Comparison of ENCODE assay signal across 17 cellular contexts in genomic region chr11:24233041-24233440, GRCh38.
A peak's percentile ranks its signal among the peaks of the same experiment; 100 is the strongest.
DNase-seq lines count a peak whose midpoint lies in the region; ATAC-seq and TF ChIP-seq lines count a peak whose summit lies in the region.
"Had no signal": no experiment of that assay in that cellular context is flagged by ENCODE, and none has a peak within 500 bp of the region (broad histone marks: within the 10 kb centered on the region; RNA-seq: fewer than 3 reads in every experiment).

No MANE protein-coding gene starts in this region.

- H3K4me2 ChIP-seq in DND-41 (ENCODE audit: insufficient read depth, low read length) (no peak overlapping the region), KMS-11 (peak overlapping the region; percentile 10; the same call in 1 of the 2 replicates), PC-3 (ENCODE audit: low read length) (no peak overlapping the region), GM23248 (ENCODE audit: unreplicated experiment) (no peak overlapping the region)
- H3K4me2 ChIP-seq: A549 had no signal

- no peaks in the 10 kb centered on the region for H3K36me3 ChIP-seq in DND-41 (ENCODE audit: insufficient read depth, low read length)
- H3K36me3 ChIP-seq in KMS-11 (ENCODE audit: insufficient read depth), result no peaks in the 10 kb centered on the region
- no peaks in the 10 kb centered on the region for H3K36me3 ChIP-seq in PC-3 (ENCODE audit: low read depth, low read length)
- H3K36me3 ChIP-seq in GM23248 (ENCODE audit: low read depth), result no peaks in the 10 kb centered on the region

- H3K4me1 ChIP-seq in DND-41 (ENCODE audit: insufficient read depth, low read length), result no peaks in the 10 kb centered on the region
- peaks cover 22% of the 10 kb centered on the region for H3K4me1 ChIP-seq in KMS-11 (ENCODE audit: low read depth, poor library complexity, severe bottlenecking)
- H3K4me1 ChIP-seq in PC-3 (ENCODE audit: insufficient read depth, low read length), result no peaks in the 10 kb centered on the region
- no peaks in the 10 kb centered on the region for H3K4me1 ChIP-seq in GM23248 (ENCODE audit: insufficient read depth)
- H3K4me1 ChIP-seq: A549 had no signal

- no peaks in the 10 kb centered on the region for H4K20me1 ChIP-seq in DND-41 (ENCODE audit: insufficient read depth, low read length)
- H4K20me1 ChIP-seq in KMS-11 (ENCODE audit: insufficient read depth), result no peaks in the 10 kb centered on the region
- H4K20me1 ChIP-seq in PC-3 (ENCODE audit: low read length), result no peaks in the 10 kb centered on the region
- H4K20me1 ChIP-seq in GM23248 (ENCODE audit: insufficient read depth), result no peaks in the 10 kb centered on the region

- DNase-seq in DND-41 (no peak), SW480 (ENCODE audit: low spot score) (peak; percentile 2), iris pigment epithelial cell (ENCODE audit: low read depth) (peak; percentile 45), PC-3 (no peak), GM23248 (no peak), CD1c-positive myeloid dendritic cell (ENCODE audit: extremely low spot score) (no peak)
- DNase-seq: NCI-H1105; NCI-H2107; NCI-H510A; NK-92 treated with Interleukin-12 subunit alpha and Interleukin-12 subunit beta, amount 100 ng/mL, for 24 hours; T-cell had no signal

- WGBS in GM23248 (ENCODE audit: low coverage in 1 of 2, low lambda C conversion rate in 2 of 2, missing lambda C conversion rate in 2 of 2), 2 experiments, result 42 to 53% methylated on average over 1 of the region's 1 CpG

- no peaks in the 10 kb centered on the region for H3K9me3 ChIP-seq in DND-41 (ENCODE audit: insufficient read depth, low read length, severe bottlenecking)
- H3K9me3 ChIP-seq in PC-3 (ENCODE audit: low read length), result no peaks in the 10 kb centered on the region
- H3K9me3 ChIP-seq in GM23248 (ENCODE audit: low read depth), result no peaks in the 10 kb centered on the region
- H3K9me3 ChIP-seq: A549 had no signal

- intact Hi-C loops in PC-3 (cut with micrococcal nuclease), result loop anchor here (10.0 kb wide), 1 partner anchor 1358 kb away; no protein-coding TSS in a partner anchor

- H3K9me2 ChIP-seq in PC-3 (replicated peaks; ENCODE audit: low read length) (no peaks in the 10 kb centered on the region), GM23248 (ENCODE audit: insufficient read depth) (no peaks in the 10 kb centered on the region)

- H3K79me2 ChIP-seq in DND-41 (ENCODE audit: insufficient read depth, low read length), result no peaks in the 10 kb centered on the region
- H3K79me2 ChIP-seq in KMS-11 (ENCODE audit: insufficient read depth, low read depth), result no peaks in the 10 kb centered on the region
- H3K79me2 ChIP-seq in PC-3 (ENCODE audit: low read length), result no peaks in the 10 kb centered on the region
- no peaks in the 10 kb centered on the region for H3K79me2 ChIP-seq in GM23248 (ENCODE audit: insufficient read depth)

- BruUV-seq in PC-3 (replicated peaks; lab: Mats Ljungman, UMichigan), result no TSS peak

- H3F3A ChIP-seq in PC-3 (ENCODE audit: low read length, unreplicated experiment), result no peaks in the 10 kb centered on the region
- no peaks in the 10 kb centered on the region for H3F3A ChIP-seq in GM23248 (ENCODE audit: insufficient read depth)

- H3K27me3 ChIP-seq in DND-41 (ENCODE audit: insufficient read depth, low read length, poor library complexity), result no peaks in the 10 kb centered on the region
- H3K27me3 ChIP-seq in KMS-11 (ENCODE audit: insufficient read depth, low read depth), result no peaks in the 10 kb centered on the region
- no peaks in the 10 kb centered on the region for H3K27me3 ChIP-seq in PC-3 (ENCODE audit: low read length)
- H3K27me3 ChIP-seq in GM23248 (replicated peaks; ENCODE audit: insufficient read depth), result no peaks in the 10 kb centered on the region

- no peak for TF ChIP-seq CTCF in DND-41 (IDR thresholded peaks at IDR 0.05; ENCODE audit: borderline replicate concordance, extremely low read depth, low read length, poor library complexity, severe bottlenecking)
- no peak for TF ChIP-seq CTCF in KMS-11 (conservative IDR thresholded peaks at IDR 0.05; ENCODE audit: low read depth, low read length)
- no peak for TF ChIP-seq CTCF in PC-3 (conservative IDR thresholded peaks at IDR 0.05; ENCODE audit: low read depth, low read length)

- POLR2A ChIA-PET in PC-3 (lab: Charles Lee; ENCODE audit: unreplicated experiment), result no interaction called here

- peak; percentile 42; the same call in 1 of the 3 replicates for ATAC-seq in DND-41 (ENCODE audit: insufficient read depth, low read depth)
- ATAC-seq in activated CD4-positive, CD25-positive, alpha-beta regulatory T cell treated with anti-CD3 and anti-CD28 coated beads, Interleukin-2, amount 50 U/mL, for 24 hours, result no peak
- ATAC-seq in PC-3, result no peak
- ATAC-seq: A549, K562, Panc1, SK-N-SH treated with all-trans-retinoic acid at 6 μM for 48 hours, T-cell had no signal

- H3K9ac ChIP-seq in DND-41 (ENCODE audit: low read depth, low read length), result no peak overlapping the region
- no peak overlapping the region for H3K9ac ChIP-seq in KMS-11
- no peak overlapping the region for H3K9ac ChIP-seq in PC-3 (ENCODE audit: low read length)
- no peak overlapping the region for H3K9ac ChIP-seq in GM23248

- in situ Hi-C loops in GM23248 (cut with MboI), result no loop called here

- H3K4me3 ChIP-seq in DND-41 (ENCODE audit: low read depth in 1 of 2, low read length in 2 of 2), result no peak overlapping the region
- no peak overlapping the region for H3K4me3 ChIP-seq in KMS-11 (IDR thresholded peaks at IDR 0.05; ENCODE audit: insufficient read depth, low read depth, low read length)
- no peak overlapping the region for H3K4me3 ChIP-seq in PC-3 (ENCODE audit: low read length)
- H3K4me3 ChIP-seq in GM23248, result no peak overlapping the region
- H3K4me3 ChIP-seq: A549, K562 had no signal

- CTCF ChIA-PET in PC-3 (lab: Charles Lee), result no interaction called here

- H3K27ac ChIP-seq in DND-41 (ENCODE audit: low read length) (no peak overlapping the region), KMS-11 (peak overlapping the region; percentile 22; the same call in 1 of the 2 replicates), PC-3 (ENCODE audit: low read length) (no peak overlapping the region), GM23248 (no peak overlapping the region)
- H3K27ac ChIP-seq: A549 had no signal

- no peak overlapping the region for H2AFZ ChIP-seq in DND-41 (ENCODE audit: low read depth, low read length)
- H2AFZ ChIP-seq in KMS-11 (ENCODE audit: low read depth), result no peak overlapping the region
- no peak overlapping the region for H2AFZ ChIP-seq in PC-3 (ENCODE audit: low read length)
- no peak overlapping the region for H2AFZ ChIP-seq in GM23248

Comparison
In these comparisons a context has a peak if more than half of its experiments do, and no peak if none do; other contexts are left out.
1. DNase-seq: peak in SW480 (single experiment) and iris pigment epithelial cell (single experiment); none in DND-41 (single experiment), PC-3 (single experiment), GM23248 (single experiment) and CD1c-positive myeloid dendritic cell (single experiment).